ENCODE assay signal across 25 cellular contexts in the genomic region with DNA sequence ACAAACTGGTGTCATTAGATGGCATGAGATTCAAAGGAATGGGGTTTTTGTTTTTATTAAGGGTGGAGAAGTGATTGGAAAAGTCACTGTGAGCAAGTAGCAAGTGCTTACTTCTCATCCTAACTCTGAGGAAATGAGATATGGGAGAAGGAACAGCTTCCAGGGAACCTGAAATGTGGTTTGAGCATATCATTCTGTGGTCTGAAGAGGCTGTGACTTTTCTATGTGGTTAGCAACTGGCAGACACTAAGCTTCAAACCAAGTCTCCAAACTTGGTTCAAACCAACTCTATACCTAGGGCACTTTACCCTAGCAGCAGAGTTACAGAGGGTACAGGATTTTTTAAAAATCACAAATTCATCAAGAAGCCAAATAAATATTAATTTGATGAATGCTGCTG. TPM values are rescaled to one million over a fixed set of nuclear protein-coding genes. Genes with fewer than 3 reads are reported as not detected.
A peak's percentile ranks its signal among the peaks of the same experiment; 100 is the strongest.
DNase-seq lines count a peak whose midpoint lies in the region; ATAC-seq and TF ChIP-seq lines count a peak whose summit lies in the region.
"Had no signal": no experiment of that assay in that cellular context is flagged by ENCODE, and none has a peak within 500 bp of the region (broad histone marks: within the 10 kb centered on the region; RNA-seq: fewer than 3 reads in every experiment).

No MANE protein-coding gene starts in this region.

- H3K36me3 ChIP-seq in mesenchymal stem cell (ENCODE audit: control insufficient read depth in 1 of 2, insufficient read depth in 2 of 2, low read depth in 1 of 2, low read length in 2 of 2), result no peaks in the 10 kb centered on the region
- H3K36me3 ChIP-seq: left lung, neural progenitor cell, stomach had no signal

- H2BK120ac ChIP-seq in mesenchymal stem cell (ENCODE audit: low read depth, low read length), result peak overlapping the region; percentile 77

- H3K9me3 ChIP-seq in mesenchymal stem cell (ENCODE audit: control insufficient read depth, low read length) (no peaks in the 10 kb centered on the region), T-helper 17 cell (ENCODE audit: control insufficient read depth, low read length, poor library complexity, severe bottlenecking) (no peaks in the 10 kb centered on the region)
- H3K9me3 ChIP-seq: left lung, mucosa of descending colon, psoas muscle, stomach had no signal

- no peak overlapping the region for H4K8ac ChIP-seq in mesenchymal stem cell (ENCODE audit: low read length)

- DNase-seq in ELR (ENCODE audit: low read depth) (peak; percentile 65), M059J (ENCODE audit: low read depth) (peak; percentile 83), astrocyte of the spinal cord (ENCODE audit: low read depth, low spot score) (peak; percentile 73), mesenchymal stem cell (peak; percentile 63), HT-29 (ENCODE audit: low spot score) (no peak), T-helper 17 cell (no peak), NCI-H2107 treated with DMSO at 0.1 percent for 48 hours (lab: John Stamatoyannopoulos, UW; ENCODE audit: unreplicated experiment) (no peak), T-helper 1 cell (no peak)
- DNase-seq: activated CD4-positive, alpha-beta T cell treated with anti-CD3 and anti-CD28 coated beads, Interleukin-2, amount 10 ng/mL, durations not matched to agents 7 days and 5 days; activated naive CD8-positive, alpha-beta T cell treated with anti-CD3 and anti-CD28 coated beads, Interleukin-2, amount 50 U/mL, for 24 hours; CD4-positive, alpha-beta T cell; DMS 273 treated with DMSO at 0.1 percent for 48 hours; head of caudate nucleus; Kasumi-1; left lung; mucosa of descending colon; NCI-H2081 treated with DMSO at 0.1 percent for 48 hours; psoas muscle; stimulated activated CD4-positive, alpha-beta T cell treated with anti-CD3 and anti-CD28 coated beads, Interleukin-4, amount 100 ng/mL, for 24 hours; stomach; trophoblast cell had no signal

- H3K4me1 Mint-ChIP-seq in T-helper 17 cell, result peaks cover 11% of the 10 kb centered on the region
- H3K4me1 Mint-ChIP-seq: GM23338, neural progenitor cell had no signal

- H2AFZ ChIP-seq in mesenchymal stem cell (ENCODE audit: low read depth, low read length), result no peak overlapping the region
- H2AFZ ChIP-seq: GM23338, neural progenitor cell had no signal

- no peak for TF ChIP-seq CTCF in astrocyte of the spinal cord (IDR thresholded peaks at IDR 0.05; ENCODE audit: low read depth, low read length)

- no peaks in the 10 kb centered on the region for H3K4me1 ChIP-seq in mesenchymal stem cell (ENCODE audit: control insufficient read depth, insufficient read depth, low read depth, low read length)
- H3K4me1 ChIP-seq: left lung, neural progenitor cell, psoas muscle had no signal

- no peak overlapping the region for H3K14ac ChIP-seq in mesenchymal stem cell (ENCODE audit: low read length in 2 of 2)

- no peak for ATAC-seq in T-helper 17 cell
- ATAC-seq: activated naive CD8-positive, alpha-beta T cell treated with anti-CD3 and anti-CD28 coated beads, Interleukin-2, amount 50 U/mL, for 24 hours; GM23338; left lung; mucosa of descending colon; psoas muscle had no signal

- peak overlapping the region in 1 of 2 experiments; percentile 67 for H3K4ac ChIP-seq in mesenchymal stem cell (ENCODE audit: low read depth in 1 of 2, low read length in 2 of 2)

- no peak overlapping the region for H2BK15ac ChIP-seq in mesenchymal stem cell (ENCODE audit: low read depth, poor library complexity, severe bottlenecking)

- H2AK5ac ChIP-seq in mesenchymal stem cell (ENCODE audit: low read length, severe bottlenecking), result no peak overlapping the region

- peak overlapping the region; percentile 57 to 66 for H3K18ac ChIP-seq in mesenchymal stem cell (ENCODE audit: low read depth in 1 of 2, low read length in 2 of 2)

- no peaks in the 10 kb centered on the region for H3K36me3 Mint-ChIP-seq in T-helper 17 cell (ENCODE audit: low read depth)

- H3K27me3 ChIP-seq in mesenchymal stem cell (ENCODE audit: control insufficient read depth in 1 of 2, insufficient read depth in 1 of 2, low read length in 2 of 2), result no peaks in the 10 kb centered on the region
- H3K27me3 ChIP-seq: left lung, neural progenitor cell, stomach had no signal

- no peak overlapping the region for H3K27ac Mint-ChIP-seq in T-helper 17 cell
- H3K27ac Mint-ChIP-seq: activated CD4-positive, alpha-beta T cell treated with anti-CD3 and anti-CD28 coated beads, Interleukin-2, amount 10 ng/mL, durations not matched to agents 7 days and 5 days; activated naive CD8-positive, alpha-beta T cell treated with anti-CD3 and anti-CD28 coated beads, Interleukin-2, amount 50 U/mL, for 24 hours; activated T-helper 2 cell treated with anti-CD3 and anti-CD28 coated beads, Interferon-gamma antibody, Interleukin-2, Interleukin-4, amounts not matched to agents 10 μg/mL and 5 μg/mL and 100 μg/mL, durations not matched to agents 14 hours and 24 hours and 36 hours; CD4-positive, alpha-beta T cell; GM23338; neural progenitor cell had no signal

- H3K27me3 Mint-ChIP-seq in T-helper 17 cell, result peaks cover 30% of the 10 kb centered on the region

- H4K91ac ChIP-seq in mesenchymal stem cell (ENCODE audit: low read length), result no peak overlapping the region

- H3K4me3 ChIP-seq in astrocyte of the spinal cord (ENCODE audit: low read depth, low read length) (no peak overlapping the region), mesenchymal stem cell (ENCODE audit: insufficient read depth in 1 of 2, low read depth in 1 of 2, low read length in 2 of 2) (no peak overlapping the region)
- H3K4me3 ChIP-seq: GM23338, left lung, mucosa of descending colon, neural progenitor cell, psoas muscle, smooth muscle cell, stomach had no signal

- H2BK5ac ChIP-seq in mesenchymal stem cell (ENCODE audit: low read depth, low read length, poor library complexity, severe bottlenecking), result no peak overlapping the region

- no peak overlapping the region for H3K23ac ChIP-seq in mesenchymal stem cell (ENCODE audit: low read length in 2 of 2)

- peaks cover 26% of the 10 kb centered on the region for H3K79me1 ChIP-seq in mesenchymal stem cell (replicated peaks; ENCODE audit: low read length, poor library complexity, severe bottlenecking)

- peak overlapping the region in 1 of 2 experiments; percentile 73 for H2BK12ac ChIP-seq in mesenchymal stem cell (ENCODE audit: low read length in 2 of 2)

- no peak overlapping the region for H3K4me3 Mint-ChIP-seq in T-helper 17 cell
- H3K4me3 Mint-ChIP-seq: activated CD4-positive, alpha-beta T cell treated with anti-CD3 and anti-CD28 coated beads, Interleukin-2, amount 10 ng/mL, durations not matched to agents 7 days and 5 days; activated naive CD8-positive, alpha-beta T cell treated with anti-CD3 and anti-CD28 coated beads, Interleukin-2, amount 50 U/mL, for 24 hours; CD4-positive, alpha-beta T cell; GM23338; neural progenitor cell had no signal

- H3K27ac ChIP-seq in mesenchymal stem cell (ENCODE audit: low read length, poor library complexity, severe bottlenecking), result no peak overlapping the region
- H3K27ac ChIP-seq: left lung, neural progenitor cell, psoas muscle, stomach had no signal

- in situ Hi-C loops in astrocyte of the spinal cord (cut with HindIII; ENCODE audit: low sequenced_read_pairs), result no loop called here

- no peak overlapping the region for H3K9ac ChIP-seq in mesenchymal stem cell (ENCODE audit: low read length)
- H3K9ac ChIP-seq: neural progenitor cell had no signal

- no peak overlapping the region for H3K4me2 ChIP-seq in mesenchymal stem cell (ENCODE audit: low read length, poor library complexity, severe bottlenecking)
- H3K4me2 ChIP-seq: GM23338, neural progenitor cell, smooth muscle cell had no signal

RNA-seq across cellular contexts. Expression of a gene that starts 58.2 kb away (rescaled TPM):
- 14.8 and 18.2 TPM in 2 replicates for total RNA-seq in M059J (2014; rRNA removed; shearing (Covaris generic))
- polyA plus RNA-seq in mesenchymal stem cell (2013, experiment 1 of 2), result 11.5 TPM
- polyA plus RNA-seq in mesenchymal stem cell (2013, experiment 2 of 2), result 11.2 TPM
- total RNA-seq in HT-29 (2014; rRNA removed; shearing (Covaris generic)), result not detected in 2 replicates
- not detected for total RNA-seq in T-helper 17 cell
- total RNA-seq: activated CD4-positive, alpha-beta T cell treated with anti-CD3 and anti-CD28 coated beads, Interleukin-2, amount 10 ng/mL, durations not matched to agents 7 days and 5 days; CD4-positive, alpha-beta T cell had no signal
- polyA plus RNA-seq: GM23338 had no signal

Comparison
In these comparisons a context has a peak if more than half of its experiments do, and no peak if none do; other contexts are left out.
1. DNase-seq: peak in ELR (single experiment), M059J (single experiment), astrocyte of the spinal cord (single experiment) and mesenchymal stem cell (single experiment); none in HT-29 (single experiment), T-helper 17 cell (0 of 3), NCI-H2107 treated with DMSO at 0.1 percent for 48 hours (single experiment) and T-helper 1 cell (0 of 5).
2. RNA of a gene that starts 58.2 kb away (total RNA-seq): 14.8 to 18.2 TPM in M059J; not detected in T-helper 17 cell and not detected in HT-29; every median in the first group is over 10 times any median in the second.